ENCODE assay signal across 15 cellular contexts in the genomic region with DNA sequence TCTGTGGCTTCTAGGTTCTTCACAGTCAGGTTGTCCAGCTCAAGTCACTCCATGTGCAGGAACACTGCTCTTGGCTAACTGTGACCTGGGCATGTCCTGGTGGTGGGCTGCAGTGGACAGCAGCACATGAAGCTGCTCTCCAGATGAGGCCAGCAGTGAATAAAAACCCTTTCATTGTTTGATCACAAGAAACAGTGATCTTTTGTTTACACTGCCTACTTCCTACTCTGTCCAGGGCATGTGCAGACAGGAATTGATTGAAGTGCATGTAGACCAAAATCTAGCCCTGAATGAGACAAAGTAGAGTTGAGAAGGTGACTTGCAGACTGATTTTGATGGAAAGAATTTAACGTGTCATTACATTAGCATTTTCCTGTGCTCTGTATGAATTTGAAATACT. TPM values are rescaled to one million over a fixed set of nuclear protein-coding genes. Genes with fewer than 3 reads are reported as not detected.
A peak's percentile ranks its signal among the peaks of the same experiment; 100 is the strongest.
DNase-seq lines count a peak whose midpoint lies in the region; ATAC-seq, FAIRE-seq and TF ChIP-seq lines count a peak whose summit lies in the region.
"Had no signal": no experiment of that assay in that cellular context is flagged by ENCODE, and none has a peak within 500 bp of the region (broad histone marks: within the 10 kb centered on the region; RNA-seq: fewer than 3 reads in every experiment).

No MANE protein-coding gene starts in this region.

- no peak for TF ChIP-seq POLR2A in GM12892 (IDR thresholded peaks at IDR 0.05; ENCODE audit: low read depth, low read length)

- H3K4me2 ChIP-seq in DND-41 (ENCODE audit: insufficient read depth, low read length) (no peak overlapping the region), mammary epithelial cell (ENCODE audit: insufficient read depth, low read depth, low read length) (peak overlapping the region; percentile 69)

- TF ChIP-seq CTCF in DND-41 (IDR thresholded peaks at IDR 0.05; ENCODE audit: borderline replicate concordance, extremely low read depth, low read length, poor library complexity, severe bottlenecking) (no peak), mammary epithelial cell (conservative IDR thresholded peaks at IDR 0.05 in 1 of 2, IDR thresholded peaks at IDR 0.05 in 1 of 2; ENCODE audit: extremely low read depth in 1 of 2, insufficient read depth in 1 of 2, low read depth in 1 of 2, low read length in 2 of 2) (no peak)

- ATAC-seq in DND-41 (ENCODE audit: insufficient read depth, low read depth) (no peak), GM21515 (IDR thresholded peaks at IDR 0.05; ENCODE audit: unreplicated experiment) (no peak)
- no peak for ATAC-seq in naive thymus-derived CD8-positive, alpha-beta T cell
- ATAC-seq: activated T-cell treated with anti-CD3 and anti-CD28 coated beads, Interleukin-2, amount 50 U/mL, for 4 hours; gastroesophageal sphincter; WTC11 had no signal

- peak overlapping the region in 5 of 10 donors; percentile 17 to 55 (median 39) for H3K4me3 Mint-ChIP-seq in naive thymus-derived CD8-positive, alpha-beta T cell
- H3K4me3 Mint-ChIP-seq: activated T-cell treated with anti-CD3 and anti-CD28 coated beads, Interleukin-2, amount 50 U/mL, for 4 hours; WTC11 had no signal

- H3K4me3 ChIP-seq in DND-41 (ENCODE audit: low read depth in 1 of 2, low read length in 2 of 2) (no peak overlapping the region), mammary epithelial cell (replicated peaks in 1 of 3; ENCODE audit: insufficient read depth in 1 of 3, low read depth in 2 of 3, low read length in 3 of 3) (no peak overlapping the region)
- H3K4me3 ChIP-seq: gastroesophageal sphincter, SJSA1, skin epidermis, tibial artery had no signal

- WGBS in mammary epithelial cell (ENCODE audit: low coverage, missing lambda C conversion rate) = 0% methylated on average over 1 of the region's 1 CpG

- CTCF ChIA-PET in mammary epithelial cell (lab: Charles Lee; ENCODE audit: low non-redundant PET) = no interaction called here

- no peak for FAIRE-seq in GM12892 (lab: Jason Lieb, UNC)

- intact Hi-C loops in mammary epithelial cell (cut with micrococcal nuclease) = loop anchor here (5.0 kb wide), 1 partner anchor 33 kb away; a partner anchor contains a TSS

- H3K9me3 Mint-ChIP-seq in naive thymus-derived CD8-positive, alpha-beta T cell = no peaks in the 10 kb centered on the region
- H3K9me3 Mint-ChIP-seq: activated T-cell treated with anti-CD3 and anti-CD28 coated beads, Interleukin-2, amount 50 U/mL, for 4 hours; WTC11 had no signal

- no peaks in the 10 kb centered on the region for H3K9me3 ChIP-seq in DND-41 (ENCODE audit: insufficient read depth, low read length, severe bottlenecking)
- H3K9me3 ChIP-seq in mammary epithelial cell (replicated peaks; ENCODE audit: insufficient read depth, low read length) = no peaks in the 10 kb centered on the region
- H3K9me3 ChIP-seq: gastroesophageal sphincter, SJSA1, tibial artery had no signal

- in situ Hi-C loops in mammary epithelial cell (cut with MboI; ENCODE audit: low sequenced_read_pairs in 2 of 2) = no loop called here

- H4K20me1 ChIP-seq in DND-41 (ENCODE audit: insufficient read depth, low read length) (peaks cover 45% of the 10 kb centered on the region), mammary epithelial cell (ENCODE audit: insufficient read depth, low read length) (no peaks in the 10 kb centered on the region)

- DNase-seq in DND-41 (no peak), NCI-H146 treated with DMSO at 0.1 percent for 48 hours (lab: John Stamatoyannopoulos, UW; ENCODE audit: unreplicated experiment) (peak; percentile 48), mammary epithelial cell (peak; percentile 85), GM12892 (ENCODE audit: insufficient read length) (no peak)
- DNase-seq in naive thymus-derived CD8-positive, alpha-beta T cell = no peak
- no peak for DNase-seq in activated CD4-positive, alpha-beta T cell treated with anti-CD3 and anti-CD28 coated beads, Interleukin-2, amount 50 U/mL, for 4 hours
- DNase-seq: activated T-cell treated with anti-CD3 and anti-CD28 coated beads, Interleukin-2, amount 50 U/mL, for 4 hours; COR-L47; NCI-H446 treated with DMSO at 0.1 percent for 48 hours; tibial artery had no signal

- POLR2A ChIA-PET in naive thymus-derived CD8-positive, alpha-beta T cell (lab: Charles Lee) = interaction anchor here (1.5 kb wide), 1 partner anchor 35 kb away, joined by 4 read pairs; a partner anchor contains a TSS

- H3K36me3 ChIP-seq in DND-41 (ENCODE audit: insufficient read depth, low read length) (peaks cover 93% of the 10 kb centered on the region), mammary epithelial cell (ENCODE audit: insufficient read depth, low read length) (no peaks in the 10 kb centered on the region)
- H3K36me3 ChIP-seq: SJSA1 had no signal

- peak overlapping the region; percentile 17 to 96 (median 68) for H3K27ac Mint-ChIP-seq in naive thymus-derived CD8-positive, alpha-beta T cell
- H3K27ac Mint-ChIP-seq: WTC11 had no signal

- H3K36me3 Mint-ChIP-seq in naive thymus-derived CD8-positive, alpha-beta T cell = peaks cover 8 to 48% (median 12%) of the 10 kb centered on the region in 3 donors

- H3K27me3 Mint-ChIP-seq in naive thymus-derived CD8-positive, alpha-beta T cell = no peaks in the 10 kb centered on the region

- H3K4me1 ChIP-seq in DND-41 (ENCODE audit: insufficient read depth, low read length) (peaks cover 8% of the 10 kb centered on the region; the same call in 1 of the 2 replicates), mammary epithelial cell (ENCODE audit: insufficient read depth, low read length) (peaks cover 42% of the 10 kb centered on the region)

- dilution Hi-C loops in mammary epithelial cell (cut with HindIII; ENCODE audit: low sequenced_read_pairs) = no loop called here

- no peak overlapping the region for H2AFZ ChIP-seq in DND-41 (ENCODE audit: low read depth, low read length)
- H2AFZ ChIP-seq in mammary epithelial cell (ENCODE audit: low read depth, low read length) = peak overlapping the region; percentile 52

- H3K27me3 ChIP-seq in DND-41 (ENCODE audit: insufficient read depth, low read length, poor library complexity) = no peaks in the 10 kb centered on the region
- H3K27me3 ChIP-seq in mammary epithelial cell (ENCODE audit: insufficient read depth, low read length) = no peaks in the 10 kb centered on the region
- H3K27me3 ChIP-seq: gastroesophageal sphincter, SJSA1, tibial artery had no signal

- H3K9ac ChIP-seq in DND-41 (ENCODE audit: low read depth, low read length) = no peak overlapping the region
- H3K9ac ChIP-seq in mammary epithelial cell (ENCODE audit: insufficient read depth, low read length) = no peak overlapping the region

- H3K4me1 Mint-ChIP-seq in naive thymus-derived CD8-positive, alpha-beta T cell = peaks cover 42 to 54% (median 50%) of the 10 kb centered on the region in 4 donors

- H3K27ac ChIP-seq in DND-41 (ENCODE audit: low read length) = peak overlapping the region; percentile 5; the same call in 1 of the 2 replicates
- H3K27ac ChIP-seq in mammary epithelial cell (ENCODE audit: insufficient read depth, low read depth, low read length) = no peak overlapping the region
- H3K27ac ChIP-seq: gastroesophageal sphincter, SJSA1, tibial artery had no signal

- no TSS peak for BruUV-seq in mammary epithelial cell (replicated peaks; lab: Mats Ljungman, UMichigan)

- H3K79me2 ChIP-seq in DND-41 (ENCODE audit: insufficient read depth, low read length) (peaks cover 84% of the 10 kb centered on the region), mammary epithelial cell (ENCODE audit: insufficient read depth, low read length) (peaks cover 22% of the 10 kb centered on the region)

RNA-seq across cellular contexts. Expression of a gene that starts 34.9 kb away (rescaled TPM):
- 1 to 10 TPM; 7.3 to 9.7 TPM for total RNA-seq in mammary epithelial cell
- polyA plus RNA-seq in mammary epithelial cell = 6.2 TPM
- polyA minus RNA-seq in mammary epithelial cell = 4.8 TPM
- total RNA-seq in naive thymus-derived CD8-positive, alpha-beta T cell = 10 to 100 TPM; 36.0 to 39.8 TPM
- polyA plus RNA-seq in naive thymus-derived CD8-positive, alpha-beta T cell = 10 to 100 TPM in 2 of 3 donors, 1 to 10 TPM in 1; 8.7 to 16.2 (median 10.4) TPM
- 5.5 TPM for polyA plus RNA-seq in GM12892 (2012; ENCODE audit: missing spikeins)

Comparison
In these comparisons a context has a peak if more than half of its experiments do, and no peak if none do; other contexts are left out.
1. DNase-seq: peak in NCI-H146 treated with DMSO at 0.1 percent for 48 hours (single experiment) and mammary epithelial cell (single experiment); none in DND-41 (single experiment), naive thymus-derived CD8-positive, alpha-beta T cell (0 of 10), GM12892 (single experiment) and activated CD4-positive, alpha-beta T cell treated with anti-CD3 and anti-CD28 coated beads, Interleukin-2, amount 50 U/mL, for 4 hours (0 of 2).